ENCODE assay signal across 20 cellular contexts in genomic region chr3:119331661-119332060, GRCh38. TPM values are rescaled to one million over a fixed set of nuclear protein-coding genes. Genes with fewer than 3 reads are reported as not detected.
A peak's percentile ranks its signal among the peaks of the same experiment; 100 is the strongest.
DNase-seq lines count a peak whose midpoint lies in the region; ATAC-seq and TF ChIP-seq lines count a peak whose summit lies in the region.
"Had no signal": no experiment of that assay in that cellular context is flagged by ENCODE, and none has a peak within 500 bp of the region (broad histone marks: within the 10 kb centered on the region; RNA-seq: fewer than 3 reads in every experiment).

No MANE protein-coding gene starts in this region.

- peaks cover 24% of the 10 kb centered on the region for H3K27me3 Mint-ChIP-seq in activated naive CD4-positive, alpha-beta T cell treated with anti-CD3 and anti-CD28 coated beads, Interleukin-2, amount 10 ng/mL, durations not matched to agents 7 days and 5 days
- H3K27me3 Mint-ChIP-seq: activated CD4-positive, alpha-beta T cell treated with anti-CD3 and anti-CD28 coated beads, Interleukin-2, amount 10 ng/mL, durations not matched to agents 7 days and 5 days; IgD-negative memory B cell had no signal

- H3K4ac ChIP-seq in IMR-90 (ENCODE audit: low read depth, low read length) = no peak overlapping the region

- TF ChIP-seq POLR2A in IMR-90 (IDR thresholded peaks at IDR 0.05; ENCODE audit: low read depth, low read length) (no peak), heart left ventricle (IDR thresholded peaks at IDR 0.05) (no peak)

- DNase-seq in IMR-90 (peak; percentile 58), astrocyte of the hippocampus (ENCODE audit: low read depth, low spot score) (peak; percentile 44), heart left ventricle (no peak), smooth muscle cell (lab: John Stamatoyannopoulos, UW; ENCODE audit: unreplicated experiment) (no peak), DMS 273 treated with DMSO at 0.1 percent for 48 hours (lab: John Stamatoyannopoulos, UW) (no peak), G401 (ENCODE audit: low spot score) (no peak)
- no peak for DNase-seq in activated naive CD4-positive, alpha-beta T cell treated with anti-CD3 and anti-CD28 coated beads, Interleukin-2, amount 10 ng/mL, durations not matched to agents 7 days and 5 days
- DNase-seq: activated CD4-positive, alpha-beta T cell treated with anti-CD3 and anti-CD28 coated beads, Interleukin-2, amount 10 ng/mL, durations not matched to agents 7 days and 5 days; activated CD8-positive, alpha-beta memory T cell treated with anti-CD3 and anti-CD28 coated beads, Interleukin-2, amount 50 U/mL, for 48 hours; activated gamma-delta T cell treated with Interleukin-2 at 50 U/mL for 16 hours; body of pancreas; Caco-2; dorsolateral prefrontal cortex; stimulated activated CD4-positive, alpha-beta T cell treated with anti-CD3 and anti-CD28 coated beads, Interleukin-4, amount 100 ng/mL, for 24 hours; stimulated activated CD8-positive, alpha-beta memory T cell treated with anti-CD3 and anti-CD28 coated beads, Interleukin-4, amount 100 ng/mL, for 48 hours; testis had no signal

- no TSS peak for BruUV-seq in IMR-90 (replicated peaks; lab: Mats Ljungman, UMichigan)

- no peak overlapping the region for H3K4me3 Mint-ChIP-seq in activated naive CD4-positive, alpha-beta T cell treated with anti-CD3 and anti-CD28 coated beads, Interleukin-2, amount 10 ng/mL, durations not matched to agents 7 days and 5 days
- H3K4me3 Mint-ChIP-seq: activated CD4-positive, alpha-beta T cell treated with anti-CD3 and anti-CD28 coated beads, Interleukin-2, amount 10 ng/mL, durations not matched to agents 7 days and 5 days; IgD-negative memory B cell had no signal

- H3K4me3 ChIP-seq in IMR-90 (ENCODE audit: insufficient read depth, low read depth, low read length) (no peak overlapping the region), heart left ventricle (no peak overlapping the region), smooth muscle cell (no peak overlapping the region)
- H3K4me3 ChIP-seq: body of pancreas, dorsolateral prefrontal cortex, GM12878, testis had no signal

- H2AK5ac ChIP-seq in IMR-90 (ENCODE audit: low read depth, low read length) = no peak overlapping the region

- H2AFZ ChIP-seq in IMR-90 (replicated peaks; ENCODE audit: low read length, poor library complexity) (no peak overlapping the region), smooth muscle cell (ENCODE audit: low read depth) (no peak overlapping the region)

- H3K36me3 ChIP-seq in IMR-90 (ENCODE audit: control insufficient read depth, insufficient read depth, low read length) (no peaks in the 10 kb centered on the region), heart left ventricle (peaks cover 0 to 12% (median 0%) of the 10 kb centered on the region in 9 donors), smooth muscle cell (ENCODE audit: low read depth) (no peaks in the 10 kb centered on the region)
- H3K36me3 ChIP-seq: neutrophil had no signal

- no peak overlapping the region for H2AK9ac ChIP-seq in IMR-90 (replicated peaks; ENCODE audit: low read depth, low read length, poor library complexity)

- no peaks in the 10 kb centered on the region for H3K36me3 Mint-ChIP-seq in activated naive CD4-positive, alpha-beta T cell treated with anti-CD3 and anti-CD28 coated beads, Interleukin-2, amount 10 ng/mL, durations not matched to agents 7 days and 5 days

- TF ChIP-seq CTCF in IMR-90 (conservative IDR thresholded peaks at IDR 0.05; ENCODE audit: low read depth, low read length) (no peak), heart left ventricle (IDR thresholded peaks at IDR 0.05) (no peak), smooth muscle cell (IDR thresholded peaks at IDR 0.05; ENCODE audit: borderline replicate concordance, insufficient read depth, poor library complexity, severe bottlenecking) (no peak)

- POLR2A ChIA-PET in IMR-90 (lab: Charles Lee; ENCODE audit: unreplicated experiment) = no interaction called here

- no peak overlapping the region for H3K18ac ChIP-seq in IMR-90 (ENCODE audit: low read depth, low read length)

- no peaks in the 10 kb centered on the region for H3K4me1 Mint-ChIP-seq in activated naive CD4-positive, alpha-beta T cell treated with anti-CD3 and anti-CD28 coated beads, Interleukin-2, amount 10 ng/mL, durations not matched to agents 7 days and 5 days
- H3K4me1 Mint-ChIP-seq: activated CD4-positive, alpha-beta T cell treated with anti-CD3 and anti-CD28 coated beads, Interleukin-2, amount 10 ng/mL, durations not matched to agents 7 days and 5 days had no signal

- H3K9me3 ChIP-seq in IMR-90 (ENCODE audit: control insufficient read depth, insufficient read depth, low read length) (no peaks in the 10 kb centered on the region), heart left ventricle (peaks cover 0 to 2% (median 0%) of the 10 kb centered on the region in 12 donors), smooth muscle cell (replicated peaks; ENCODE audit: low read depth) (no peaks in the 10 kb centered on the region)
- H3K9me3 ChIP-seq: body of pancreas, Caco-2, neutrophil, testis had no signal

- peaks cover 13% of the 10 kb centered on the region for H3K79me2 ChIP-seq in smooth muscle cell (ENCODE audit: low read depth)

- no peak overlapping the region for H3K4me2 ChIP-seq in IMR-90 (ENCODE audit: low read depth, low read length)
- peak overlapping the region; percentile 70 for H3K4me2 ChIP-seq in smooth muscle cell

- peaks cover 13% of the 10 kb centered on the region; the same call in 1 of the 2 replicates for H3K9me1 ChIP-seq in IMR-90 (ENCODE audit: insufficient read depth, low read length)

- in situ Hi-C loops in IMR-90 (cut with MboI; ENCODE audit: low sequenced_read_pairs) = no loop called here
- in situ Hi-C loops in G401 (cut with HindIII; ENCODE audit: low sequenced_read_pairs) = no loop called here

- H3K9me3 Mint-ChIP-seq in activated naive CD4-positive, alpha-beta T cell treated with anti-CD3 and anti-CD28 coated beads, Interleukin-2, amount 10 ng/mL, durations not matched to agents 7 days and 5 days = no peaks in the 10 kb centered on the region
- H3K9me3 Mint-ChIP-seq: activated CD4-positive, alpha-beta T cell treated with anti-CD3 and anti-CD28 coated beads, Interleukin-2, amount 10 ng/mL, durations not matched to agents 7 days and 5 days; IgD-negative memory B cell had no signal

- H3K79me1 ChIP-seq in IMR-90 (ENCODE audit: low read depth in 1 of 2, low read length in 2 of 2) = peaks cover 3 to 31% of the 10 kb centered on the region in 2 experiments; a peak in 3 of 4 replicates

- H3K27me3 ChIP-seq in IMR-90 (ENCODE audit: control insufficient read depth, insufficient read depth, low read length) (no peaks in the 10 kb centered on the region), heart left ventricle (no peaks in the 10 kb centered on the region), smooth muscle cell (ENCODE audit: low read depth) (no peaks in the 10 kb centered on the region)
- H3K27me3 ChIP-seq: body of pancreas, dorsolateral prefrontal cortex, neutrophil, testis had no signal

- H3K27ac Mint-ChIP-seq in activated naive CD4-positive, alpha-beta T cell treated with anti-CD3 and anti-CD28 coated beads, Interleukin-2, amount 10 ng/mL, durations not matched to agents 7 days and 5 days = no peak overlapping the region
- H3K27ac Mint-ChIP-seq: activated CD4-positive, alpha-beta T cell treated with anti-CD3 and anti-CD28 coated beads, Interleukin-2, amount 10 ng/mL, durations not matched to agents 7 days and 5 days had no signal

- no peak overlapping the region for H4K91ac ChIP-seq in IMR-90 (ENCODE audit: insufficient read depth, low read depth, low read length)

- H2BK20ac ChIP-seq in IMR-90 (ENCODE audit: low read depth, low read length) = no peak overlapping the region

- TF ChIP-seq RAD21 in IMR-90 (IDR thresholded peaks at IDR 0.05; ENCODE audit: low read length) = no peak

- H4K5ac ChIP-seq in IMR-90 (ENCODE audit: low read depth, low read length) = no peak overlapping the region

- H2BK15ac ChIP-seq in IMR-90 (ENCODE audit: low read depth, low read length) = no peak overlapping the region

- no peak overlapping the region for H3K9ac ChIP-seq in IMR-90 (ENCODE audit: low read depth, low read length)
- no peak overlapping the region for H3K9ac ChIP-seq in smooth muscle cell (ENCODE audit: low read depth)

- no peak overlapping the region for H4K8ac ChIP-seq in IMR-90 (ENCODE audit: low read depth in 2 of 2, low read length in 2 of 2)

- H4K20me1 ChIP-seq in IMR-90 (ENCODE audit: insufficient read depth, low read length) (no peaks in the 10 kb centered on the region), smooth muscle cell (ENCODE audit: low read depth) (no peaks in the 10 kb centered on the region)

- H3K27ac ChIP-seq in IMR-90 (ENCODE audit: insufficient read depth, low read length) = no peak overlapping the region
- H3K27ac ChIP-seq in heart left ventricle = peak overlapping the region in 8 of 12 donors; percentile 32 to 79 (median 52)
- H3K27ac ChIP-seq in smooth muscle cell (ENCODE audit: low read depth) = peak overlapping the region; percentile 81
- H3K27ac ChIP-seq: body of pancreas, neutrophil, testis had no signal

- no peak overlapping the region for H2BK5ac ChIP-seq in IMR-90 (ENCODE audit: low read depth, low read length, poor library complexity, severe bottlenecking)

- H3K56ac ChIP-seq in IMR-90 (ENCODE audit: extremely low read depth, insufficient read depth, low read length) = no peak overlapping the region

- H2BK120ac ChIP-seq in IMR-90 (ENCODE audit: low read depth, low read length) = no peak overlapping the region

- ATAC-seq in IMR-90 (ENCODE audit: low read depth) (peak; percentile 76), heart left ventricle (peak in 2 of 4 donors; percentile 36 to 46), HG03432 (IDR thresholded peaks at IDR 0.05; ENCODE audit: unreplicated experiment) (no peak)
- ATAC-seq: body of pancreas had no signal

- H3K4me1 ChIP-seq in IMR-90 (ENCODE audit: control insufficient read depth, insufficient read depth, low read length) (peaks cover 10% of the 10 kb centered on the region), heart left ventricle (peaks cover 12 to 69% (median 41%) of the 10 kb centered on the region in 12 donors), smooth muscle cell (ENCODE audit: low read depth) (peaks cover 15% of the 10 kb centered on the region)
- H3K4me1 ChIP-seq: body of pancreas, Caco-2 had no signal

- dilution Hi-C loops in IMR-90 (cut with HindIII; ENCODE audit: low sequenced_read_pairs, unreplicated experiment) = no loop called here

- CTCF ChIA-PET in IMR-90 (lab: Yijun Ruan, JAX) = interaction anchor here (2.0 kb wide), 1 partner anchor 15 kb away, joined by 7 read pairs; no protein-coding TSS in a partner anchor
- CTCF ChIA-PET in activated naive CD4-positive, alpha-beta T cell treated with anti-CD3 and anti-CD28 coated beads, Interleukin-2, amount 10 ng/mL, durations not matched to agents 7 days and 5 days (lab: Charles Lee) = interaction anchor here (1.3 kb wide), 1 partner anchor 20 kb away, joined by 4 read pairs; no protein-coding TSS in a partner anchor

- no peak overlapping the region for H3K23ac ChIP-seq in IMR-90 (ENCODE audit: low read depth, low read length)

- no peak overlapping the region for H3K14ac ChIP-seq in IMR-90 (replicated peaks; ENCODE audit: low read depth, low read length)

- peaks cover 4% of the 10 kb centered on the region for H3F3A ChIP-seq in smooth muscle cell (ENCODE audit: low read depth)

- intact Hi-C loops in IMR-90 (cut with micrococcal nuclease) = no loop called here
- intact Hi-C loops in heart left ventricle (cut with DNase I) = loop anchor here in 3 of 10 donors (1.0 to 5.0 kb wide), 3 partner anchors 34 to 54 kb away; no protein-coding TSS in a partner anchor

- WGBS in IMR-90 (ENCODE audit: extremely low coverage in 2 of 2, insufficient read length in 1 of 2), 2 experiments = no CpG with 5 or more reads among the region's 3 CpGs
- WGBS in heart left ventricle, 4 donors = 37 to 71% (median 54%) methylated on average over 3 of the region's 3 CpGs
- WGBS in smooth muscle cell (ENCODE audit: low lambda C conversion rate) = 36% methylated on average over 3 of the region's 3 CpGs

RNA-seq across cellular contexts. Expression of gene ARHGAP31, which starts 37.5 kb away (rescaled TPM):
- total RNA-seq in IMR-90 (2012; rRNA removed) = 6.6 and 7.5 TPM in 2 replicates
- 7.7 and 8.3 TPM in 2 replicates for polyA plus RNA-seq in IMR-90 (2012; rRNA removed)
- polyA plus RNA-seq in IMR-90 (2012; cell fraction: cytosol; rRNA removed) = 2.2 and 2.4 TPM in 2 replicates
- polyA plus RNA-seq in IMR-90 (2012; cell fraction: nucleus; rRNA removed; ENCODE audit: low replicate concordance) = 2.2 and 3.0 TPM in 2 replicates
- 10 to 100 TPM; 29.8 to 79.1 (median 37.8) TPM for total RNA-seq in heart left ventricle
- 10 to 100 TPM; 10.4 to 28.6 TPM for polyA plus RNA-seq in heart left ventricle
- 10.9 and 15.4 TPM in 2 replicates for total RNA-seq in smooth muscle cell
- 5.6 and 6.1 TPM in 2 replicates for polyA plus RNA-seq in smooth muscle cell
- total RNA-seq in G401 (2014; rRNA removed; shearing (Covaris generic)) = not detected in 2 replicates

Comparison
In these comparisons a context has a peak if more than half of its experiments do, and no peak if none do; other contexts are left out.
1. DNase-seq: peak in IMR-90 (single experiment) and astrocyte of the hippocampus (single experiment); none in heart left ventricle (0 of 5), smooth muscle cell (single experiment), DMS 273 treated with DMSO at 0.1 percent for 48 hours (single experiment), activated naive CD4-positive, alpha-beta T cell treated with anti-CD3 and anti-CD28 coated beads, Interleukin-2, amount 10 ng/mL, durations not matched to agents 7 days and 5 days (single experiment) and G401 (single experiment).